In genomic region chr1:23559985-23560755, GRCh38 we compare ENCODE assay signal across 1 cellular context.
TF ChIP-seq lines count a peak whose summit lies in the region.

No MANE protein-coding gene starts in this region.

TF ChIP-seq in GM23338, 12 proteins besides CTCF, POLR2A, EP300 and RAD21 (continued from another document):
- TF ChIP-seq REST (IDR thresholded peaks at IDR 0.05; ENCODE audit: unreplicated experiment), result no peak
- no peak for TF ChIP-seq JUNB (IDR thresholded peaks at IDR 0.05; ENCODE audit: unreplicated experiment)
- TF ChIP-seq ZNF114 (CRISPR knock-in tag; IDR thresholded peaks at IDR 0.05), result no peak
- TF ChIP-seq STAT1 (IDR thresholded peaks at IDR 0.05; ENCODE audit: unreplicated experiment), result no peak
- no peak for TF ChIP-seq CREB1 (CRISPR knock-in tag; IDR thresholded peaks at IDR 0.05; ENCODE audit: low read depth)
- TF ChIP-seq EZH2 (IDR thresholded peaks at IDR 0.05; ENCODE audit: low read depth, unreplicated experiment), result no peak
- no peak for TF ChIP-seq ETS1 (IDR thresholded peaks at IDR 0.05)
- no peak for TF ChIP-seq EZH2phosphoT487 (IDR thresholded peaks at IDR 0.05; ENCODE audit: unreplicated experiment)
TF ChIP-seq in GM23338: peak in this region for 0.
